2 cellular contexts compared by ENCODE assay signal in the genomic region with DNA sequence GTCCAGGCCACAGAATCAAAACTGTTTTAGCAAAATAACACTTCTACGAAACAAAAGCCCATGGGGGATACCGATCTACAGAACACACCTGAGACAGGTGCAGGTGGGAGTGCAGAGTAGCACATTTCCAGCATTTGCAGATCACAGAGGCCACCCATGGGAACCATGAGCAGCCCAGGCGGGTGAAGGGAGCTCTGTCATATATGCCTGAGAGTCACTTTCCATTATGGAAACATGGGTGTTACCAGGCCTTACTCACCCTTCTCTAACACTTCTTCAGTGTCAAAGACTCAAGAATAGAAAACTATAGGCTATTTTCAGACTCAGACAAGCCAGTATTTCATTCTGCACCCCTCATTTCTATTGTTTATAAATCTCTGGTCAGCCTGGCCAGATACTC.
TF ChIP-seq lines count a peak whose summit lies in the region.

No MANE protein-coding gene starts in this region.

TF ChIP-seq in HepG2, 621 proteins besides CTCF, POLR2A, EP300 and RAD21:
- TF ChIP-seq ZNF207 (IDR thresholded peaks at IDR 0.05; ENCODE audit: borderline replicate concordance) (no peak), MBNL3 (CRISPR knock-in tag; conservative IDR thresholded peaks at IDR 0.05) (no peak), FOXA1 (IDR thresholded peaks at IDR 0.05) (no peak), FOXA1 (CRISPR knock-in tag; IDR thresholded peaks at IDR 0.05) (no peak), ZNF496 (CRISPR knock-in tag; IDR thresholded peaks at IDR 0.05; ENCODE audit: insufficient replicate concordance) (no peak), ZSCAN25 (CRISPR knock-in tag; IDR thresholded peaks at IDR 0.05) (no peak), BRCA1 (CRISPR knock-in tag; IDR thresholded peaks at IDR 0.05) (no peak), HNRNPUL1 (IDR thresholded peaks at IDR 0.05; ENCODE audit: low read depth, low read length) (no peak), ZNF12 (CRISPR knock-in tag; IDR thresholded peaks at IDR 0.05) (no peak), ZNF230 (CRISPR knock-in tag; IDR thresholded peaks at IDR 0.05) (no peak), FOXA3 (CRISPR knock-in tag; IDR thresholded peaks at IDR 0.05) (no peak), HCFC1 (IDR thresholded peaks at IDR 0.05; ENCODE audit: low read depth, low read length) (no peak), ZBTB26 (CRISPR knock-in tag; IDR thresholded peaks at IDR 0.05; ENCODE audit: borderline replicate concordance) (no peak), NFE2L1 (CRISPR knock-in tag; IDR thresholded peaks at IDR 0.05; ENCODE audit: borderline replicate concordance) (no peak), ZNF616 (CRISPR knock-in tag; IDR thresholded peaks at IDR 0.05; ENCODE audit: low read depth) (no peak), CCDC6 (CRISPR knock-in tag; IDR thresholded peaks at IDR 0.05) (no peak), ZNF564 (CRISPR knock-in tag; IDR thresholded peaks at IDR 0.05) (no peak), SCMH1 (CRISPR knock-in tag; IDR thresholded peaks at IDR 0.05; ENCODE audit: borderline replicate concordance) (no peak)

TF ChIP-seq in GM12878, 131 proteins besides CTCF, POLR2A, EP300 and RAD21 (continues in another document):
- TF ChIP-seq, protein P1, sequence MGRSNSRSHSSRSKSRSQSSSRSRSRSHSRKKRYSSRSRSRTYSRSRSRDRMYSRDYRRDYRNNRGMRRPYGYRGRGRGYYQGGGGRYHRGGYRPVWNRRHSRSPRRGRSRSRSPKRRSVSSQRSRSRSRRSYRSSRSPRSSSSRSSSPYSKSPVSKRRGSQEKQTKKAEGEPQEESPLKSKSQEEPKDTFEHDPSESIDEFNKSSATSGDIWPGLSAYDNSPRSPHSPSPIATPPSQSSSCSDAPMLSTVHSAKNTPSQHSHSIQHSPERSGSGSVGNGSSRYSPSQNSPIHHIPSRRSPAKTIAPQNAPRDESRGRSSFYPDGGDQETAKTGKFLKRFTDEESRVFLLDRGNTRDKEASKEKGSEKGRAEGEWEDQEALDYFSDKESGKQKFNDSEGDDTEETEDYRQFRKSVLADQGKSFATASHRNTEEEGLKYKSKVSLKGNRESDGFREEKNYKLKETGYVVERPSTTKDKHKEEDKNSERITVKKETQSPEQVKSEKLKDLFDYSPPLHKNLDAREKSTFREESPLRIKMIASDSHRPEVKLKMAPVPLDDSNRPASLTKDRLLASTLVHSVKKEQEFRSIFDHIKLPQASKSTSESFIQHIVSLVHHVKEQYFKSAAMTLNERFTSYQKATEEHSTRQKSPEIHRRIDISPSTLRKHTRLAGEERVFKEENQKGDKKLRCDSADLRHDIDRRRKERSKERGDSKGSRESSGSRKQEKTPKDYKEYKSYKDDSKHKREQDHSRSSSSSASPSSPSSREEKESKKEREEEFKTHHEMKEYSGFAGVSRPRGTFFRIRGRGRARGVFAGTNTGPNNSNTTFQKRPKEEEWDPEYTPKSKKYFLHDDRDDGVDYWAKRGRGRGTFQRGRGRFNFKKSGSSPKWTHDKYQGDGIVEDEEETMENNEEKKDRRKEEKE (IDR thresholded peaks at IDR 0.05) = no peak
- TF ChIP-seq MEF2B (IDR thresholded peaks at IDR 0.05; ENCODE audit: partially characterized antibody, poor library complexity, severe bottlenecking) (peak; percentile 9), IKZF2 (IDR thresholded peaks at IDR 0.05) (peak in 1 of 2 experiments; percentile 1; a peak in 1 of 4 replicates), NR2F1 (conservative IDR thresholded peaks at IDR 0.05) (0 out of 2 replicates have a peak, but pooled peaks have one; percentile 4), SMAD5 (IDR thresholded peaks at IDR 0.05; ENCODE audit: low read depth) (no peak), IRF5 (IDR thresholded peaks at IDR 0.05; ENCODE audit: borderline replicate concordance) (no peak), TBL1XR1 (IDR thresholded peaks at IDR 0.05; ENCODE audit: low read depth, low read length) (0 out of 2 replicates have a peak, but pooled peaks have one; percentile 7), EED (IDR thresholded peaks at IDR 0.05; ENCODE audit: low read depth) (no peak), BHLHE40 (IDR thresholded peaks at IDR 0.05; ENCODE audit: borderline replicate concordance in 1 of 2, low read depth in 2 of 2, low read length in 1 of 2) (no peak), ZBTB4 (CRISPR knock-in tag; IDR thresholded peaks at IDR 0.05) (no peak), MXI1 (IDR thresholded peaks at IDR 0.05; ENCODE audit: low read depth, low read length) (peak; percentile 8; the same call in 1 of the 2 replicates), ATF2 (IDR thresholded peaks at IDR 0.05; ENCODE audit: low read length) (no peak), MAX (IDR thresholded peaks at IDR 0.05; ENCODE audit: low read depth, low read length) (no peak), NR2C1 (IDR thresholded peaks at IDR 0.05) (no peak), SRF (IDR thresholded peaks at IDR 0.05; ENCODE audit: low read depth in 2 of 2, low read length in 2 of 2) (no peak), LARP7 (IDR thresholded peaks at IDR 0.05) (no peak), ELK1 (IDR thresholded peaks at IDR 0.05; ENCODE audit: low read depth, low read length) (no peak), SMC3 (IDR thresholded peaks at IDR 0.05; ENCODE audit: borderline replicate concordance, low read length) (no peak), ETV6 (conservative IDR thresholded peaks at IDR 0.05 in 1 of 2, IDR thresholded peaks at IDR 0.05 in 1 of 2; ENCODE audit: borderline replicate concordance in 1 of 2, low read depth in 1 of 2) (no peak), MTA2 (IDR thresholded peaks at IDR 0.05; ENCODE audit: low read depth) (no peak), ZNF24 (IDR thresholded peaks at IDR 0.05) (no peak), WRNIP1 (IDR thresholded peaks at IDR 0.05; ENCODE audit: borderline replicate concordance, low read depth, low read length) (no peak), PAX5 (IDR thresholded peaks at IDR 0.05; ENCODE audit: borderline replicate concordance, low read depth, low read length) (no peak), IRF4 (IDR thresholded peaks at IDR 0.05; ENCODE audit: low read depth, low read length) (no peak), ZSCAN29 (IDR thresholded peaks at IDR 0.05) (no peak), BACH1 (IDR thresholded peaks at IDR 0.05; ENCODE audit: borderline replicate concordance) (no peak), SIX5 (IDR thresholded peaks at IDR 0.05; ENCODE audit: low read depth, low read length, severe bottlenecking) (no peak), NFIC (IDR thresholded peaks at IDR 0.05; ENCODE audit: low read depth, low read length) (no peak), SREBF1 (IDR thresholded peaks at IDR 0.05; ENCODE audit: low read length) (no peak), PML (IDR thresholded peaks at IDR 0.05; ENCODE audit: low read length) (0 out of 2 replicates have a peak, but pooled peaks have one; percentile 25), ATF7 (IDR thresholded peaks at IDR 0.05; ENCODE audit: low read depth) (no peak), NBN (IDR thresholded peaks at IDR 0.05) (0 out of 2 replicates have a peak, but pooled peaks have one; percentile 9), CHD2 (IDR thresholded peaks at IDR 0.05; ENCODE audit: borderline replicate concordance, low read depth, low read length) (no peak), IKZF1 (conservative IDR thresholded peaks at IDR 0.05) (0 out of 2 replicates have a peak, but pooled peaks have one; percentile 13)
- TF ChIP-seq, protein P2, sequence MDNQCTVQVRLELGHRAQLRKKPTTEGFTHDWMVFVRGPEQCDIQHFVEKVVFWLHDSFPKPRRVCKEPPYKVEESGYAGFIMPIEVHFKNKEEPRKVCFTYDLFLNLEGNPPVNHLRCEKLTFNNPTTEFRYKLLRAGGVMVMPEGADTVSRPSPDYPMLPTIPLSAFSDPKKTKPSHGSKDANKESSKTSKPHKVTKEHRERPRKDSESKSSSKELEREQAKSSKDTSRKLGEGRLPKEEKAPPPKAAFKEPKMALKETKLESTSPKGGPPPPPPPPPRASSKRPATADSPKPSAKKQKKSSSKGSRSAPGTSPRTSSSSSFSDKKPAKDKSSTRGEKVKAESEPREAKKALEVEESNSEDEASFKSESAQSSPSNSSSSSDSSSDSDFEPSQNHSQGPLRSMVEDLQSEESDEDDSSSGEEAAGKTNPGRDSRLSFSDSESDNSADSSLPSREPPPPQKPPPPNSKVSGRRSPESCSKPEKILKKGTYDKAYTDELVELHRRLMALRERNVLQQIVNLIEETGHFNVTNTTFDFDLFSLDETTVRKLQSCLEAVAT (IDR thresholded peaks at IDR 0.05) = no peak; the same call in 1 of the 2 replicates
- TF ChIP-seq, protein P3, sequence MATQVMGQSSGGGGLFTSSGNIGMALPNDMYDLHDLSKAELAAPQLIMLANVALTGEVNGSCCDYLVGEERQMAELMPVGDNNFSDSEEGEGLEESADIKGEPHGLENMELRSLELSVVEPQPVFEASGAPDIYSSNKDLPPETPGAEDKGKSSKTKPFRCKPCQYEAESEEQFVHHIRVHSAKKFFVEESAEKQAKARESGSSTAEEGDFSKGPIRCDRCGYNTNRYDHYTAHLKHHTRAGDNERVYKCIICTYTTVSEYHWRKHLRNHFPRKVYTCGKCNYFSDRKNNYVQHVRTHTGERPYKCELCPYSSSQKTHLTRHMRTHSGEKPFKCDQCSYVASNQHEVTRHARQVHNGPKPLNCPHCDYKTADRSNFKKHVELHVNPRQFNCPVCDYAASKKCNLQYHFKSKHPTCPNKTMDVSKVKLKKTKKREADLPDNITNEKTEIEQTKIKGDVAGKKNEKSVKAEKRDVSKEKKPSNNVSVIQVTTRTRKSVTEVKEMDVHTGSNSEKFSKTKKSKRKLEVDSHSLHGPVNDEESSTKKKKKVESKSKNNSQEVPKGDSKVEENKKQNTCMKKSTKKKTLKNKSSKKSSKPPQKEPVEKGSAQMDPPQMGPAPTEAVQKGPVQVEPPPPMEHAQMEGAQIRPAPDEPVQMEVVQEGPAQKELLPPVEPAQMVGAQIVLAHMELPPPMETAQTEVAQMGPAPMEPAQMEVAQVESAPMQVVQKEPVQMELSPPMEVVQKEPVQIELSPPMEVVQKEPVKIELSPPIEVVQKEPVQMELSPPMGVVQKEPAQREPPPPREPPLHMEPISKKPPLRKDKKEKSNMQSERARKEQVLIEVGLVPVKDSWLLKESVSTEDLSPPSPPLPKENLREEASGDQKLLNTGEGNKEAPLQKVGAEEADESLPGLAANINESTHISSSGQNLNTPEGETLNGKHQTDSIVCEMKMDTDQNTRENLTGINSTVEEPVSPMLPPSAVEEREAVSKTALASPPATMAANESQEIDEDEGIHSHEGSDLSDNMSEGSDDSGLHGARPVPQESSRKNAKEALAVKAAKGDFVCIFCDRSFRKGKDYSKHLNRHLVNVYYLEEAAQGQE (IDR thresholded peaks at IDR 0.05; ENCODE audit: low read depth, low read length) = no peak
